Comparison of ENCODE assay signal across 26 cellular contexts in genomic region chr5:28549588-28549987, GRCh38.
"Had no signal": no experiment of that assay in that cellular context is flagged by ENCODE, and none has a peak within 500 bp of the region (broad histone marks: within the 10 kb centered on the region; RNA-seq: fewer than 3 reads in every experiment).

No MANE protein-coding gene starts in this region.

- H3K9me3 ChIP-seq: testis, thoracic aorta, thyroid gland, tibial artery, upper lobe of left lung, upper lobe of right lung, uterus, vagina had no signal

- DNase-seq: stimulated activated CD4-positive, alpha-beta T cell treated with anti-CD3 and anti-CD28 coated beads, Interleukin-2, amount 100 ng/mL, for 48 hours; stimulated activated CD4-positive, alpha-beta T cell treated with anti-CD3 and anti-CD28 coated beads, Interleukin-4, amount 100 ng/mL, for 1 hour; stimulated activated CD4-positive, alpha-beta T cell treated with anti-CD3 and anti-CD28 coated beads, Interleukin-4, amount 100 ng/mL, for 24 hours; stimulated activated CD4-positive, alpha-beta T cell treated with anti-CD3 and anti-CD28 coated beads, Interleukin-4, amount 100 ng/mL, for 4 hours; stimulated activated CD8-positive, alpha-beta memory T cell treated with anti-CD3 and anti-CD28 coated beads, Interleukin-4, amount 100 ng/mL, for 48 hours; stimulated activated naive B cell treated with anti-CD40 and anti-IgM and Interleukin-4, amounts not matched to agents 10 μg/mL and 1 μg/mL and 100 μg/mL, for 72 hours; stimulated activated naive CD4-positive, alpha-beta T cell; stimulated activated naive CD4-positive, alpha-beta T cell treated with Interleukin-2 at 50 U/mL for 16 hours; stimulated activated naive CD8-positive, alpha-beta T cell treated with anti-CD3 and anti-CD28 coated beads, Interleukin-15, amount 100 ng/mL, for 72 hours; stimulated activated naive CD8-positive, alpha-beta T cell treated with anti-CD3 and anti-CD28 coated beads, Interleukin-15, Interleukin-2, amounts not matched to agents 100 U/mL and 50 U/mL, for 24 hours; stomach; substantia nigra; testis; thyroid gland; tibial artery; transverse colon; trophoblast cell; upper lobe of left lung; upper lobe of right lung; uterus had no signal

- H3K36me3 ChIP-seq: stomach, suprapubic skin, thoracic aorta, thyroid gland, tibial artery, tibial nerve, transverse colon, upper lobe of left lung, upper lobe of right lung, uterus, vagina had no signal

- H3K27ac ChIP-seq: stomach, suprapubic skin, testis, thoracic aorta, thyroid gland, tibial artery, tibial nerve, transverse colon, upper lobe of left lung, upper lobe of right lung, uterus, vagina had no signal

- ATAC-seq: stimulated activated effector memory CD8-positive, alpha-beta T cell treated with anti-CD3 and anti-CD28 coated beads, Interleukin-12 subunit alpha, Interleukin-12 subunit beta, amount 100 ng/mL, for 72 hours; stimulated activated memory B cell treated with anti-CD40 and anti-IgM and Interleukin-4, amounts not matched to agents 10 μg/mL and 1 μg/mL and 100 μg/mL, for 72 hours; stimulated activated naive B cell treated with anti-CD40 and anti-IgM and Interleukin-4, amounts not matched to agents 10 μg/mL and 1 μg/mL and 100 μg/mL, for 72 hours; stimulated activated naive CD8-positive, alpha-beta T cell treated with anti-CD3 and anti-CD28 coated beads, Interleukin-15, amount 100 ng/mL, for 72 hours; stimulated activated naive CD8-positive, alpha-beta T cell treated with anti-CD3 and anti-CD28 coated beads, Interleukin-15, Interleukin-2, amounts not matched to agents 100 U/mL and 50 U/mL, for 24 hours; upper lobe of right lung had no signal

- H3K4me1 ChIP-seq: stomach, suprapubic skin, testis, thyroid gland, tibial artery, tibial nerve, transverse colon, upper lobe of left lung, upper lobe of right lung, uterus, vagina had no signal

- H3K4me3 ChIP-seq: stomach, suprapubic skin, testis, thoracic aorta, thyroid gland, tibial artery, tibial nerve, transverse colon, upper lobe of left lung, upper lobe of right lung, uterus, vagina had no signal

- H3K27me3 ChIP-seq: stomach, suprapubic skin, testis, thyroid gland, tibial artery, tibial nerve, transverse colon, upper lobe of left lung, upper lobe of right lung, uterus, vagina had no signal
